Comparison of ENCODE assay signal across 8 cellular contexts in genomic region chr15:55407631-55407948, GRCh38. TPM values are rescaled to one million over a fixed set of nuclear protein-coding genes. Genes with fewer than 3 reads are reported as not detected.
DNase-seq lines count a peak whose midpoint lies in the region; ATAC-seq, FAIRE-seq and TF ChIP-seq lines count a peak whose summit lies in the region.

No MANE protein-coding gene starts in this region.

- TF ChIP-seq POLR2A in endothelial cell of umbilical vein (IDR thresholded peaks at IDR 0.05; ENCODE audit: low read depth, low read length) = no peak

- FAIRE-seq in endothelial cell of umbilical vein (lab: Jason Lieb, UNC) = no peak

- dilution Hi-C loops in endothelial cell of umbilical vein (cut with MboI; ENCODE audit: extremely low pct_ligation_motif_present, low sequenced_read_pairs) = no loop called here

- H3K9me3 Mint-ChIP-seq in natural killer cell = no peaks in the 10 kb centered on the region

- H3K9me3 ChIP-seq in SJCRH30 (replicated peaks) (no peaks in the 10 kb centered on the region), endothelial cell of umbilical vein (replicated peaks; ENCODE audit: control insufficient read depth, insufficient read depth, low read length) (no peaks in the 10 kb centered on the region)

- DNase-seq in GM03348 (ENCODE audit: low spot score) (peak; percentile 26), HFF-Myc (ENCODE audit: extremely low read depth, low read depth) (no peak), SJCRH30 (no peak), endothelial cell of umbilical vein (ENCODE audit: low read depth, low spot score) (no peak), natural killer cell (no peak), cerebellar cortex (ENCODE audit: low spot score) (no peak), kidney tubule cell (ENCODE audit: low spot score) (no peak), GM10248 (ENCODE audit: extremely low spot score) (no peak)

- peak overlapping the region; percentile 75 for H3K4me3 ChIP-seq in HFF-Myc (replicated peaks; ENCODE audit: low read depth, low read length)
- peak overlapping the region; percentile 69 for H3K4me3 ChIP-seq in SJCRH30
- H3K4me3 ChIP-seq in endothelial cell of umbilical vein (replicated peaks in 1 of 3; ENCODE audit: insufficient read depth in 1 of 3, low read depth in 1 of 3, low read length in 3 of 3) = peak overlapping the region; percentile 49 to 97 (median 81)

- TF ChIP-seq CTCF in HFF-Myc (IDR thresholded peaks at IDR 0.05; ENCODE audit: low read depth, low read length, missing control alignments) (no peak), endothelial cell of umbilical vein (IDR thresholded peaks at IDR 0.05; ENCODE audit: extremely low read depth in 1 of 2, insufficient read depth in 1 of 2, low read depth in 1 of 2, low read length in 2 of 2) (no peak), natural killer cell (IDR thresholded peaks at IDR 0.05) (no peak), GM10248 (IDR thresholded peaks at IDR 0.05; ENCODE audit: control extremely low read depth, extremely low read depth, low read depth, missing control alignments) (no peak)

- peak overlapping the region; percentile 97 for H3K4me3 Mint-ChIP-seq in natural killer cell

- intact Hi-C loops in endothelial cell of umbilical vein (cut with micrococcal nuclease) = no loop called here
- intact Hi-C loops in natural killer cell (cut with micrococcal nuclease) = loop anchor here (1.0 to 10.0 kb wide), 3 partner anchors 28 to 123 kb away; partner anchors contain the start of genes PIGB, PIGBOS1 and RAB27A

- peak overlapping the region; percentile 92 to 94 for H3K27ac Mint-ChIP-seq in natural killer cell

- BruUV-seq in endothelial cell of umbilical vein (replicated peaks; lab: Mats Ljungman, UMichigan) = no TSS peak

- H3K36me3 ChIP-seq in SJCRH30 (no peaks in the 10 kb centered on the region), endothelial cell of umbilical vein (ENCODE audit: control insufficient read depth in 2 of 2, extremely low read depth in 1 of 2, insufficient read depth in 2 of 2, low read length in 2 of 2) (no peaks in the 10 kb centered on the region)

- H3K79me2 ChIP-seq in endothelial cell of umbilical vein (ENCODE audit: control insufficient read depth, insufficient read depth, low read length) = peaks cover 4% of the 10 kb centered on the region

- H3K4me2 ChIP-seq in endothelial cell of umbilical vein (ENCODE audit: insufficient read depth, low read length) = peak overlapping the region; percentile 80

- peak overlapping the region; percentile 90 for H2AFZ ChIP-seq in endothelial cell of umbilical vein (ENCODE audit: low read depth, low read length)

- no peaks in the 10 kb centered on the region for H3K27me3 Mint-ChIP-seq in natural killer cell (ENCODE audit: low read depth in 2 of 2)

- ATAC-seq in natural killer cell = no peak

- H3K9me1 ChIP-seq in endothelial cell of umbilical vein (replicated peaks; ENCODE audit: control insufficient read depth, extremely low read depth, insufficient read depth, low read length) = no peaks in the 10 kb centered on the region

- peaks cover 37 to 38% of the 10 kb centered on the region in 2 donors for H3K4me1 Mint-ChIP-seq in natural killer cell

- CTCF ChIA-PET in endothelial cell of umbilical vein (lab: Charles Lee) (interaction anchor here (1.1 to 2.4 kb wide), 10 partner anchors 10 to 239 kb away, joined by 3 to 22 read pairs (median 9); partner anchors contain the start of genes PIGB, PIGBOS1 and RSL24D1), GM10248 (lab: Yijun Ruan, JAX) (interaction anchor here (1.0 to 3.0 kb wide), 20 partner anchors 9 to 218 kb away, joined by 3 to 30 read pairs (median 6); no protein-coding TSS in a partner anchor)

- H4K20me1 ChIP-seq in endothelial cell of umbilical vein (replicated peaks; ENCODE audit: control insufficient read depth, extremely low read depth, insufficient read depth, low read length) = no peaks in the 10 kb centered on the region

- no peaks in the 10 kb centered on the region for H3K36me3 Mint-ChIP-seq in natural killer cell

- peak overlapping the region; percentile 81 for H3K9ac ChIP-seq in endothelial cell of umbilical vein (replicated peaks; ENCODE audit: extremely low read depth, insufficient read depth, low read length)

- H3K27me3 ChIP-seq in SJCRH30 = no peaks in the 10 kb centered on the region
- H3K27me3 ChIP-seq in endothelial cell of umbilical vein (ENCODE audit: control insufficient read depth in 2 of 2, insufficient read depth in 2 of 2, low read length in 2 of 2) = no peaks in the 10 kb centered on the region

- peak overlapping the region; percentile 29 for H3K27ac ChIP-seq in SJCRH30
- H3K27ac ChIP-seq in endothelial cell of umbilical vein (ENCODE audit: insufficient read depth, low read depth, low read length) = peak overlapping the region; percentile 93

- H3K4me1 ChIP-seq in SJCRH30 (no peaks in the 10 kb centered on the region), endothelial cell of umbilical vein (ENCODE audit: control insufficient read depth, extremely low read depth, insufficient read depth, low read length) (peaks cover 27% of the 10 kb centered on the region)

- POLR2A ChIA-PET in endothelial cell of umbilical vein (lab: Charles Lee) = interaction anchor here (1.4 kb wide), 1 partner anchor 89 kb away, joined by 4 read pairs; the partner anchor contains the start of genes PIGB and PIGBOS1
- POLR2A ChIA-PET in GM10248 (lab: Yijun Ruan, JAX) = interaction anchor here (0.8 kb wide), 1 partner anchor 89 kb away, joined by 3 read pairs; the partner anchor contains the start of genes PIGB and PIGBOS1

TF ChIP-seq in endothelial cell of umbilical vein, 7 proteins besides CTCF, POLR2A, EP300 and RAD21:
- TF ChIP-seq FOS (IDR thresholded peaks at IDR 0.05; ENCODE audit: borderline replicate concordance, insufficient read depth, low read length) (no peak), JUN (IDR thresholded peaks at IDR 0.05; ENCODE audit: borderline replicate concordance, insufficient read depth, insufficient read length, low read depth) (no peak), GATA2 (IDR thresholded peaks at IDR 0.05; ENCODE audit: insufficient read depth, insufficient read length, low read depth, low read length) (no peak), POLR2AphosphoS5 (IDR thresholded peaks at IDR 0.05; ENCODE audit: insufficient read depth, low read depth, low read length) (no peak), MYC (IDR thresholded peaks at IDR 0.05; ENCODE audit: low read depth, low read length) (no peak), EZH2 (IDR thresholded peaks at IDR 0.05; ENCODE audit: borderline replicate concordance, low read depth, low read length, severe bottlenecking) (no peak)
- TF ChIP-seq, protein P1, sequence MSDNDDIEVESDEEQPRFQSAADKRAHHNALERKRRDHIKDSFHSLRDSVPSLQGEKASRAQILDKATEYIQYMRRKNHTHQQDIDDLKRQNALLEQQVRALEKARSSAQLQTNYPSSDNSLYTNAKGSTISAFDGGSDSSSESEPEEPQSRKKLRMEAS (IDR thresholded peaks at IDR 0.05; ENCODE audit: insufficient read depth, insufficient read length) = no peak

RNA-seq across cellular contexts. Expression of gene CCPG1, which starts 0.6 kb away (rescaled TPM):
- 5.4 and 6.2 TPM in 2 replicates for total RNA-seq in SJCRH30 (2014; rRNA removed; shearing (Covaris generic))
- total RNA-seq in endothelial cell of umbilical vein (58.5 and 59.5 TPM in 2 replicates), natural killer cell (10 to 100 TPM; 41.6 to 53.6 (median 43.8) TPM)
- polyA plus RNA-seq in endothelial cell of umbilical vein = 12.9 and 19.1 TPM in 2 replicates
- 20.8 and 21.1 TPM in 2 replicates for polyA plus RNA-seq in endothelial cell of umbilical vein (2011; cell fraction: cytosol; rRNA removed)
- polyA plus RNA-seq in endothelial cell of umbilical vein (2011; cell fraction: nucleus; rRNA removed) = 24.8 and 31.1 TPM in 2 replicates
- polyA plus RNA-seq in endothelial cell of umbilical vein (2012) = 29.6 and 39.1 TPM in 2 replicates
- 31.3 and 35.5 TPM in 2 replicates for polyA minus RNA-seq in endothelial cell of umbilical vein
- polyA minus RNA-seq in endothelial cell of umbilical vein (2011; cell fraction: cytosol; rRNA and poly(A)+ RNA removed) = 28.3 TPM
- 18.8 and 25.9 TPM in 2 replicates for polyA minus RNA-seq in endothelial cell of umbilical vein (2011; cell fraction: nucleus; rRNA and poly(A)+ RNA removed)

RNA-seq across cellular contexts. Expression of gene PIERCE2, which starts 0.7 kb away (rescaled TPM):
- total RNA-seq in SJCRH30 (2014; rRNA removed; shearing (Covaris generic)) = 0.20 TPM in 1 of 2 replicates, not detected in the other
- total RNA-seq in endothelial cell of umbilical vein (1.9 and 2.3 TPM in 2 replicates), natural killer cell (under 1 TPM in 2 of 3 donors, not detected in 1; 0.47 to 0.53 TPM)
- 1.4 and 1.8 TPM in 2 replicates for polyA plus RNA-seq in endothelial cell of umbilical vein
- polyA plus RNA-seq in endothelial cell of umbilical vein (2011; cell fraction: cytosol; rRNA removed) = 2.6 and 2.7 TPM in 2 replicates
- 0.70 and 1.2 TPM in 2 replicates for polyA plus RNA-seq in endothelial cell of umbilical vein (2011; cell fraction: nucleus; rRNA removed)
- polyA plus RNA-seq in endothelial cell of umbilical vein (2012) = 0.85 and 2.5 TPM in 2 replicates
- polyA minus RNA-seq in endothelial cell of umbilical vein = 1.1 TPM in 1 of 2 replicates, not detected in the other
- 2.5 TPM for polyA minus RNA-seq in endothelial cell of umbilical vein (2011; cell fraction: cytosol; rRNA and poly(A)+ RNA removed)
- 0.91 TPM in 1 of 2 replicates, not detected in the other for polyA minus RNA-seq in endothelial cell of umbilical vein (2011; cell fraction: nucleus; rRNA and poly(A)+ RNA removed)
